Comparison of ENCODE assay signal across 22 cellular contexts in the genomic region with DNA sequence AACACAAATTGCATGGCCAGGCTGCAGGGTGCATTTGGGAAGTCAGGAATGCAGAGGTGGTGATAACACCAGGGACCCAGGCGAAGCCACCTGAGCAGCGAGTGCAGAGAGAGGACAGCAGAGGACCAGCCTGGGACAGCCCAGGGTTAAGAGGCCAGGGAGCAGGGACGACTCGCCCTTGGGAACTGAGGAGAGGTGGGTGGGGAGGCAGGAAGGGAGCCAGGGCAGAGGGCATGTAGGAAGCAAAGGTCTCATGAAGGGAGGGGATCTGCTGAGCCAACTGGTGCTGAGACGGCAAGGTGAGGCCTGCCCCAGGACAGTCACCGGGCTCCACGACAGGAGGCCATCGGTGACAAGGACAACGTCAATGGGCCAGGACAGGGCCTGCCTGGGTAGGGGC. TPM values are rescaled to one million over a fixed set of nuclear protein-coding genes. Genes with fewer than 3 reads are reported as not detected.
"Had no signal": no experiment of that assay in that cellular context is flagged by ENCODE, and none has a peak within 500 bp of the region (broad histone marks: within the 10 kb centered on the region; RNA-seq: fewer than 3 reads in every experiment).

No MANE protein-coding gene starts in this region.

- H3K9me3 ChIP-seq: SJCRH30 had no signal

- H3K4me3 ChIP-seq: K562, SJCRH30 had no signal

- H3K9ac ChIP-seq: KMS-11 had no signal

- H3K36me3 ChIP-seq: SJCRH30 had no signal

- H3K27ac ChIP-seq: KMS-11, RWPE1, SJCRH30 had no signal

- H3K27me3 Mint-ChIP-seq: IgD-negative memory B cell had no signal

- H3K27ac Mint-ChIP-seq: IgD-negative memory B cell had no signal

- FAIRE-seq: K562 had no signal

- H3K9me3 Mint-ChIP-seq: IgD-negative memory B cell had no signal

- H3K27me3 ChIP-seq: SJCRH30 had no signal

- DNase-seq: Kasumi-1, MV-4-11, NCI-H1048, NCI-H1105, NCI-H1417, NCI-H1436 treated with DMSO at 0.1 percent for 48 hours, NCI-H1694 treated with DMSO at 0.1 percent for 48 hours, NCI-H1930, NCI-H2081, NCI-H2107, NCI-H2227 treated with DMSO at 0.1 percent for 48 hours, NCI-H524 treated with DMSO at 0.1 percent for 48 hours, NCI-H69, NCI-H774, SHP77 treated with DMSO at 0.1 percent for 48 hours, SJCRH30 had no signal

- ATAC-seq: SK-N-SH treated with all-trans-retinoic acid at 6 μM for 48 hours had no signal

- H3K4me2 ChIP-seq: KMS-11 had no signal

- H3K36me3 Mint-ChIP-seq: IgD-negative memory B cell had no signal

RNA-seq across cellular contexts. Expression of gene KIF17, which starts 16.4 kb away (rescaled TPM):
- total RNA-seq: HT-29 had no signal
- polyA plus RNA-seq: IgD-negative memory B cell had no signal

RNA-seq across cellular contexts. Expression of gene SH2D5, which starts 31.1 kb away (rescaled TPM):
- polyA plus RNA-seq: IgD-negative memory B cell had no signal
